Comparison of ENCODE assay signal across 9 cellular contexts in genomic region chr7:144194453-144194852, GRCh38. TPM values are rescaled to one million over a fixed set of nuclear protein-coding genes. Genes with fewer than 3 reads are reported as not detected.
"Had no signal": no experiment of that assay in that cellular context is flagged by ENCODE, and none has a peak within 500 bp of the region (broad histone marks: within the 10 kb centered on the region; RNA-seq: fewer than 3 reads in every experiment).

No MANE protein-coding gene starts in this region.

RNA-seq across cellular contexts. Expression of gene CTAGE4, which starts 11.2 kb away (rescaled TPM):
- total RNA-seq: ascending aorta, cardiac muscle cell had no signal
- polyA plus RNA-seq: cardiac muscle cell had no signal

RNA-seq across cellular contexts. Expression of gene OR2A42, which starts 45.0 kb away (rescaled TPM):
- total RNA-seq: activated CD4-positive, alpha-beta memory T cell treated with anti-CD3 and anti-CD28 coated beads, Interleukin-2, amount 10 ng/mL, durations not matched to agents 7 days and 5 days; activated CD4-positive, alpha-beta T cell treated with anti-CD3 and anti-CD28 coated beads for 36 hours; activated CD8-positive, alpha-beta memory T cell treated with anti-CD3 and anti-CD28 coated beads, Interleukin-2, amount 10 ng/mL, durations not matched to agents 7 days and 5 days; activated CD8-positive, alpha-beta T cell treated with anti-CD3 and anti-CD28 coated beads, Interleukin-2, amount 10 ng/mL, durations not matched to agents 7 days and 5 days; activated naive CD8-positive, alpha-beta T cell treated with anti-CD3 and anti-CD28 coated beads, Interleukin-2, amount 10 ng/mL, durations not matched to agents 7 days and 5 days; ascending aorta; bronchial epithelial cell; cardiac muscle cell; T-helper 2 cell treated with Interferon-gamma antibody and Interleukin-4, amounts not matched to agents 100 ng/mL and 5 ng/mL, for 36 hours had no signal
- polyA plus RNA-seq: cardiac muscle cell had no signal
